9 cellular contexts compared by ENCODE assay signal in genomic region chr2:8544168-8544785, GRCh38.
A peak's percentile ranks its signal among the peaks of the same experiment; 100 is the strongest.
DNase-seq lines count a peak whose midpoint lies in the region; ATAC-seq and TF ChIP-seq lines count a peak whose summit lies in the region.
"Had no signal": no experiment of that assay in that cellular context is flagged by ENCODE, and none has a peak within 500 bp of the region (broad histone marks: within the 10 kb centered on the region; RNA-seq: fewer than 3 reads in every experiment).

No MANE protein-coding gene starts in this region.

- peaks cover 25% of the 10 kb centered on the region for H3K4me1 ChIP-seq in SJSA1 (replicated peaks)
- H3K4me1 ChIP-seq in fibroblast of lung (ENCODE audit: control insufficient read depth, extremely low read depth, insufficient read depth, low read length) = peaks cover 10% of the 10 kb centered on the region
- H3K4me1 ChIP-seq in spleen = peaks cover 31 to 86% (median 59%) of the 10 kb centered on the region in 6 donors
- H3K4me1 ChIP-seq: HAP-1 had no signal

- no peak overlapping the region for H3K4me2 ChIP-seq in fibroblast of lung (ENCODE audit: extremely low read depth, insufficient read depth, low read length)

- peak; percentile 27 to 51 for DNase-seq in SHP77 (lab: John Stamatoyannopoulos, UW)
- DNase-seq in SHP77 treated with DMSO at 0.1 percent for 48 hours (lab: John Stamatoyannopoulos, UW) = no peak
- no peak for DNase-seq in SJSA1 (ENCODE audit: low read depth in 1 of 2, low spot score in 2 of 2)
- no peak for DNase-seq in fibroblast of lung (ENCODE audit: low read depth in 2 of 2)
- no peak for DNase-seq in spleen
- DNase-seq in T-helper 9 cell = no peak
- no peak for DNase-seq in stimulated activated CD8-positive, alpha-beta memory T cell treated with anti-CD3 and anti-CD28 coated beads, Interleukin-4, amount 100 ng/mL, for 48 hours

- peak overlapping the region; percentile 20 for H3K9ac ChIP-seq in fibroblast of lung (ENCODE audit: insufficient read depth, low read length)

- TF ChIP-seq POLR2A in spleen (IDR thresholded peaks at IDR 0.05) = no peak

- no peak for TF ChIP-seq CTCF in fibroblast of lung (conservative IDR thresholded peaks at IDR 0.05 in 1 of 2, IDR thresholded peaks at IDR 0.05 in 1 of 2; ENCODE audit: low read depth in 1 of 2, low read length in 2 of 2)
- TF ChIP-seq CTCF in spleen (IDR thresholded peaks at IDR 0.05 in 8 of 11, conservative IDR thresholded peaks at IDR 0.05 in 3 of 11) = no peak

- H3K4me3 ChIP-seq in SJSA1 = no peak overlapping the region
- no peak overlapping the region for H3K4me3 ChIP-seq in fibroblast of lung (replicated peaks in 1 of 4; ENCODE audit: control extremely low read depth in 1 of 4, insufficient read depth in 1 of 4, low read depth in 3 of 4, low read length in 4 of 4)
- H3K4me3 ChIP-seq in spleen = peak overlapping the region in 2 of 8 donors; percentile 13 to 52
- H3K4me3 ChIP-seq: HAP-1 had no signal

- no peaks in the 10 kb centered on the region for H4K20me1 ChIP-seq in fibroblast of lung (ENCODE audit: control insufficient read depth, extremely low read depth, insufficient read depth, low read length)

- H3K9me3 ChIP-seq in SJSA1 (replicated peaks) (no peaks in the 10 kb centered on the region), fibroblast of lung (ENCODE audit: control insufficient read depth, insufficient read depth, low read depth, low read length) (no peaks in the 10 kb centered on the region), spleen (no peaks in the 10 kb centered on the region)
- H3K9me3 ChIP-seq: HAP-1 had no signal

- H3K27me3 ChIP-seq in SJSA1 (replicated peaks) (no peaks in the 10 kb centered on the region), fibroblast of lung (ENCODE audit: control insufficient read depth, insufficient read depth, low read length) (no peaks in the 10 kb centered on the region), spleen (replicated peaks in 1 of 7) (peaks cover 0 to 39% (median 0%) of the 10 kb centered on the region in 7 donors)

- intact Hi-C loops in spleen (cut with DNase I; ENCODE audit: low total_unique reads) = no loop called here

- H2AFZ ChIP-seq in fibroblast of lung (ENCODE audit: low read length) = no peak overlapping the region

- 60 to 82% (median 71%) methylated on average over 10 to 16 of the region's 16 CpGs for WGBS in spleen, 5 donors

- H3K36me3 ChIP-seq in SJSA1 (no peaks in the 10 kb centered on the region), fibroblast of lung (ENCODE audit: control insufficient read depth, insufficient read depth, low read length) (no peaks in the 10 kb centered on the region), spleen (no peaks in the 10 kb centered on the region)
- H3K36me3 ChIP-seq: HAP-1 had no signal

- H3K79me2 ChIP-seq in fibroblast of lung (ENCODE audit: control insufficient read depth, insufficient read depth, low read length) = no peaks in the 10 kb centered on the region

- peak overlapping the region; percentile 53 for H3K27ac ChIP-seq in SJSA1
- H3K27ac ChIP-seq in fibroblast of lung (ENCODE audit: insufficient read depth, low read length) = peak overlapping the region; percentile 46
- H3K27ac ChIP-seq in spleen = peak overlapping the region; percentile 68 to 88 (median 83)

- no peak for ATAC-seq in GM18861 (IDR thresholded peaks at IDR 0.05; ENCODE audit: unreplicated experiment)

Comparison
In these comparisons a context has a peak if more than half of its experiments do, and no peak if none do; other contexts are left out.
1. DNase-seq: peak in SHP77 (2 of 2); none in SHP77 treated with DMSO at 0.1 percent for 48 hours (single experiment), SJSA1 (0 of 2), fibroblast of lung (0 of 2), spleen (single experiment), T-helper 9 cell (single experiment) and stimulated activated CD8-positive, alpha-beta memory T cell treated with anti-CD3 and anti-CD28 coated beads, Interleukin-4, amount 100 ng/mL, for 48 hours (single experiment).
2. Peak in every context shown above with its lines, with median percentiles within 50 percentile points of each other: H3K27ac ChIP-seq.